In the genomic region with DNA sequence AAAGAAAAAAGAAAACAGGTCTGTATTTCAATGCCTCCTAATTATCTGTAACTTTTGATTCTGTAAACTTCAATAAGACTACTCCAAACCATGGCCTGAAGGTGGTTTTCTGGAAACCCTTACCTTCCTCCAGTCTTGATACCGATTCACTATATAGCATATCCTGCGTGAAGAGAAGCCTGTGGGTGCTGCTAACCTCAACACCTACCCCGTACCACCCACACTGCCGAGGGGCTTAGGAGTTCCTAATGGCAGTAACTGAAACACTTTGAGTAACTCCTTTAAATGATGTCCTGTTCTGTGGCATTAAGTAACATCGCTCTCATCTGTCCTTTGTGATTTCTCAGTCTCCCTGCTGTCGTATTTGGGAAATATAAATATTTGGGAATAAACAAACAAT, we compare ENCODE assay signal across 18 cellular contexts.
DNase-seq lines count a peak whose midpoint lies in the region; ATAC-seq and TF ChIP-seq lines count a peak whose summit lies in the region.
"Had no signal": no experiment of that assay in that cellular context is flagged by ENCODE, and none has a peak within 500 bp of the region (broad histone marks: within the 10 kb centered on the region; RNA-seq: fewer than 3 reads in every experiment).

No MANE protein-coding gene starts in this region.

- H3K9ac ChIP-seq in adipocyte (ENCODE audit: low read length), result peak overlapping the region; percentile 81

- in situ Hi-C loops in transverse colon (cut with MboI; ENCODE audit: low pct_ligation_motif_present in 1 of 4, low pct_unique_long_range_greater_than_20kb in 1 of 4, low sequenced_read_pairs in 3 of 4), result no loop called here

- H3K4me3 ChIP-seq in adipocyte (ENCODE audit: low read length) (no peak overlapping the region), transverse colon (no peak overlapping the region)
- H3K4me3 ChIP-seq: heart right ventricle, ovary had no signal

- peak; percentile 63 for DNase-seq in activated CD4-positive, alpha-beta T cell treated with anti-CD3 and anti-CD28 coated beads, Interleukin-2, amount 10 ng/mL, durations not matched to agents 24 days and 14 days
- no peak for DNase-seq in activated CD4-positive, alpha-beta T cell treated with anti-CD3 and anti-CD28 coated beads, Interleukin-2, amount 50 U/mL, for 4 hours
- DNase-seq in adipocyte (ENCODE audit: low read depth) (no peak), mesothelial cell of epicardium (ENCODE audit: low spot score in 2 of 2, unreplicated experiment in 2 of 2) (no peak), transverse colon (no peak), DMS79 (lab: John Stamatoyannopoulos, UW) (no peak)
- no peak for DNase-seq in NK-92 treated with Interleukin-12 subunit alpha and Interleukin-12 subunit beta, amount 100 ng/mL, for 24 hours (lab: John Stamatoyannopoulos, UW)
- DNase-seq: activated B cell treated with CpG ODN at 0.5 μM for 24 hours; activated gamma-delta T cell treated with Interleukin-2 at 50 U/mL for 16 hours; CD4-positive, CD25-positive, alpha-beta regulatory T cell; heart right ventricle; KBM-7; NCI-H2171; ovary; stimulated activated naive CD4-positive, alpha-beta T cell had no signal

- H3K27me3 ChIP-seq in adipocyte (replicated peaks; ENCODE audit: control insufficient read depth, insufficient read depth, low read length), result no peaks in the 10 kb centered on the region
- no peaks in the 10 kb centered on the region for H3K27me3 ChIP-seq in transverse colon
- H3K27me3 ChIP-seq: heart right ventricle, ovary had no signal

- H3K36me3 ChIP-seq in adipocyte (ENCODE audit: control insufficient read depth, insufficient read depth, low read length, severe bottlenecking), result no peaks in the 10 kb centered on the region
- H3K36me3 ChIP-seq in transverse colon, result no peaks in the 10 kb centered on the region
- H3K36me3 ChIP-seq: heart right ventricle, ovary had no signal

- TF ChIP-seq EP300 in transverse colon (IDR thresholded peaks at IDR 0.05; ENCODE audit: low read depth), result no peak

- TF ChIP-seq CTCF in mesothelial cell of epicardium (IDR thresholded peaks at IDR 0.05; ENCODE audit: unreplicated experiment), result no peak
- TF ChIP-seq CTCF in transverse colon (IDR thresholded peaks at IDR 0.05), result no peak

- peak overlapping the region; percentile 16 for H3K4me3 Mint-ChIP-seq in activated CD4-positive, alpha-beta T cell treated with anti-CD3 and anti-CD28 coated beads, Interleukin-2, amount 10 ng/mL, durations not matched to agents 24 days and 14 days
- no peak overlapping the region for H3K4me3 Mint-ChIP-seq in mesothelial cell of epicardium
- H3K4me3 Mint-ChIP-seq in stimulated activated memory B cell treated with anti-CD40 and anti-IgM and Interleukin-4, amounts not matched to agents 10 μg/mL and 1 μg/mL and 100 μg/mL, for 72 hours, result no peak overlapping the region
- H3K4me3 Mint-ChIP-seq: activated B cell treated with CpG ODN at 0.5 μM for 24 hours; brain; CD4-positive, CD25-positive, alpha-beta regulatory T cell had no signal

- H3K27ac ChIP-seq in transverse colon, result peak overlapping the region; percentile 57 to 80 (median 68)
- H3K27ac ChIP-seq: HL-60, ovary had no signal

- no peaks in the 10 kb centered on the region for H3K36me3 Mint-ChIP-seq in activated CD4-positive, alpha-beta T cell treated with anti-CD3 and anti-CD28 coated beads, Interleukin-2, amount 10 ng/mL, durations not matched to agents 24 days and 14 days (ENCODE audit: low read depth)
- H3K36me3 Mint-ChIP-seq in mesothelial cell of epicardium, result no peaks in the 10 kb centered on the region
- no peaks in the 10 kb centered on the region for H3K36me3 Mint-ChIP-seq in stimulated activated memory B cell treated with anti-CD40 and anti-IgM and Interleukin-4, amounts not matched to agents 10 μg/mL and 1 μg/mL and 100 μg/mL, for 72 hours
- H3K36me3 Mint-ChIP-seq: brain; CD4-positive, CD25-positive, alpha-beta regulatory T cell had no signal

- H3K9me3 ChIP-seq in adipocyte (ENCODE audit: control insufficient read depth, low read length) (no peaks in the 10 kb centered on the region), transverse colon (no peaks in the 10 kb centered on the region)
- H3K9me3 ChIP-seq: heart right ventricle, ovary had no signal

- H3K27ac Mint-ChIP-seq in activated CD4-positive, alpha-beta T cell treated with anti-CD3 and anti-CD28 coated beads, Interleukin-2, amount 10 ng/mL, durations not matched to agents 24 days and 14 days, result peak overlapping the region; percentile 69
- peak overlapping the region; percentile 64 for H3K27ac Mint-ChIP-seq in mesothelial cell of epicardium
- H3K27ac Mint-ChIP-seq in stimulated activated memory B cell treated with anti-CD40 and anti-IgM and Interleukin-4, amounts not matched to agents 10 μg/mL and 1 μg/mL and 100 μg/mL, for 72 hours, result no peak overlapping the region
- H3K27ac Mint-ChIP-seq: activated B cell treated with CpG ODN at 0.5 μM for 24 hours; CD4-positive, CD25-positive, alpha-beta regulatory T cell had no signal

- no peak for ATAC-seq in stimulated activated memory B cell treated with anti-CD40 and anti-IgM and Interleukin-4, amounts not matched to agents 10 μg/mL and 1 μg/mL and 100 μg/mL, for 72 hours

- peaks cover 5% of the 10 kb centered on the region for H3K9me3 Mint-ChIP-seq in activated CD4-positive, alpha-beta T cell treated with anti-CD3 and anti-CD28 coated beads, Interleukin-2, amount 10 ng/mL, durations not matched to agents 24 days and 14 days
- no peaks in the 10 kb centered on the region for H3K9me3 Mint-ChIP-seq in mesothelial cell of epicardium
- no peaks in the 10 kb centered on the region for H3K9me3 Mint-ChIP-seq in stimulated activated memory B cell treated with anti-CD40 and anti-IgM and Interleukin-4, amounts not matched to agents 10 μg/mL and 1 μg/mL and 100 μg/mL, for 72 hours
- H3K9me3 Mint-ChIP-seq: activated B cell treated with CpG ODN at 0.5 μM for 24 hours; brain; CD4-positive, CD25-positive, alpha-beta regulatory T cell had no signal

- intact Hi-C loops in activated CD4-positive, alpha-beta T cell treated with anti-CD3 and anti-CD28 coated beads, Interleukin-2, amount 10 ng/mL, durations not matched to agents 24 days and 14 days (cut with micrococcal nuclease), result loop anchor here (1.0 to 10.0 kb wide), 3 partner anchors 8 to 850 kb away; a partner anchor contains a TSS
- intact Hi-C loops in transverse colon (cut with DNase I; ENCODE audit: low total_unique reads), result no loop called here

- peaks cover 82% of the 10 kb centered on the region for H3K4me1 ChIP-seq in adipocyte (ENCODE audit: control insufficient read depth, insufficient read depth, low read length)
- H3K4me1 ChIP-seq in transverse colon, result peaks cover 10 to 55% (median 28%) of the 10 kb centered on the region in 4 donors

- H3K4me1 Mint-ChIP-seq in activated CD4-positive, alpha-beta T cell treated with anti-CD3 and anti-CD28 coated beads, Interleukin-2, amount 10 ng/mL, durations not matched to agents 24 days and 14 days, result peaks cover 79% of the 10 kb centered on the region
- peaks cover 44% of the 10 kb centered on the region for H3K4me1 Mint-ChIP-seq in mesothelial cell of epicardium
- no peaks in the 10 kb centered on the region for H3K4me1 Mint-ChIP-seq in stimulated activated memory B cell treated with anti-CD40 and anti-IgM and Interleukin-4, amounts not matched to agents 10 μg/mL and 1 μg/mL and 100 μg/mL, for 72 hours

- 86% methylated on average over 6 of the region's 6 CpGs for WGBS in transverse colon (ENCODE audit: low coverage in 1 of 2), 2 donors

- no peaks in the 10 kb centered on the region for H3K27me3 Mint-ChIP-seq in activated CD4-positive, alpha-beta T cell treated with anti-CD3 and anti-CD28 coated beads, Interleukin-2, amount 10 ng/mL, durations not matched to agents 24 days and 14 days
- no peaks in the 10 kb centered on the region for H3K27me3 Mint-ChIP-seq in mesothelial cell of epicardium (ENCODE audit: low read depth)
- H3K27me3 Mint-ChIP-seq in stimulated activated memory B cell treated with anti-CD40 and anti-IgM and Interleukin-4, amounts not matched to agents 10 μg/mL and 1 μg/mL and 100 μg/mL, for 72 hours, result peaks cover 16% of the 10 kb centered on the region
- H3K27me3 Mint-ChIP-seq: brain; CD4-positive, CD25-positive, alpha-beta regulatory T cell had no signal

- TF ChIP-seq POLR2A in transverse colon (IDR thresholded peaks at IDR 0.05), result no peak
